24 cellular contexts compared by ENCODE assay signal in the genomic region with DNA sequence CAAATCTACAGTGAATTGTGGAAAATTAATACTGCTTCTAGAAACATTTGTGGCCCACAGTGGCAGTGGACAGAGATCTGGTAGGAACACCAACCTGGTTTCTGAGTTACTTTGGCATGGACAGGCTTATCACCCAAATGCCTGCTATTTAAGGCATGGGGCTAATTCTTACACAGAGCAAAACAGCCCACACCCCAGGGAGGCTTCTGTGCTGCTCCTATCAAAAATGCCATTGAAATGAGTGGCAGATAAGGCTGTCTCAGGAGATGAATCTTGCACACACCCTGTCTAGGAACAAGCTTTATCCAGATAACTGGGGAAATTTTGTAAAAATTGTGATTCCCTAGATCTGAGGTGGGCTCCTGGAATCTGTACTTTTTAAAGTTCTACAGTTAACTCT.
DNase-seq lines count a peak whose midpoint lies in the region; ATAC-seq, FAIRE-seq and TF ChIP-seq lines count a peak whose summit lies in the region.
"Had no signal": no experiment of that assay in that cellular context is flagged by ENCODE, and none has a peak within 500 bp of the region (broad histone marks: within the 10 kb centered on the region; RNA-seq: fewer than 3 reads in every experiment).

No MANE protein-coding gene starts in this region.

- ATAC-seq in A549, result peak in 1 of 2 experiments; percentile 75; a peak in 4 of 6 replicates
- ATAC-seq: GM23338 had no signal

- no peak for TF ChIP-seq CTCF in A549 (IDR thresholded peaks at IDR 0.05)
- TF ChIP-seq CTCF in brain microvascular endothelial cell (IDR thresholded peaks at IDR 0.05; ENCODE audit: low read depth, low read length, missing control alignments), result no peak
- no peak for TF ChIP-seq CTCF in neural progenitor cell (IDR thresholded peaks at IDR 0.05)

- CTCF ChIA-PET in A549 (lab: Yijun Ruan, JAX), result no interaction called here

- H2BK5ac ChIP-seq in neuronal stem cell (ENCODE audit: low read length), result no peak overlapping the region

- H3K36me3 ChIP-seq in brain microvascular endothelial cell (replicated peaks) (no peaks in the 10 kb centered on the region), neural progenitor cell (no peaks in the 10 kb centered on the region), neuronal stem cell (replicated peaks in 1 of 2; ENCODE audit: control insufficient read depth in 2 of 2, insufficient read depth in 2 of 2, low read length in 2 of 2) (no peaks in the 10 kb centered on the region)
- H3K36me3 ChIP-seq: BE2C; BLaER1 treated with 17β-estradiol and CSF1 and Interleukin-3, amounts not matched to agents 10 nM and 100 nM had no signal

- H3K27ac Mint-ChIP-seq in neural progenitor cell, result no peak overlapping the region
- H3K27ac Mint-ChIP-seq: CD14-positive monocyte; CD4-positive, alpha-beta T cell; CD8-positive, alpha-beta memory T cell; GM23338; H9; HFFc6 had no signal

- peaks cover 31% of the 10 kb centered on the region for H3K4me1 Mint-ChIP-seq in neural progenitor cell
- H3K4me1 Mint-ChIP-seq: CD14-positive monocyte; CD8-positive, alpha-beta memory T cell had no signal

- H4K20me1 ChIP-seq in neural progenitor cell (ENCODE audit: low read depth), result no peaks in the 10 kb centered on the region
- H4K20me1 ChIP-seq: BLaER1 treated with 17β-estradiol and CSF1 and Interleukin-3, amounts not matched to agents 10 nM and 100 nM had no signal

- no peak overlapping the region for H4K8ac ChIP-seq in neuronal stem cell (ENCODE audit: low read depth, low read length)

- H3K4me3 ChIP-seq in A549 (no peak overlapping the region), brain microvascular endothelial cell (ENCODE audit: low read depth, low read length) (no peak overlapping the region), neural progenitor cell (no peak overlapping the region), neuronal stem cell (ENCODE audit: low read length in 2 of 2) (no peak overlapping the region)
- H3K4me3 ChIP-seq: BLaER1 treated with 17β-estradiol and CSF1 and Interleukin-3, amounts not matched to agents 10 nM and 100 nM; GM23338 had no signal

- no peak for FAIRE-seq in A549 (lab: Jason Lieb, UNC)
- FAIRE-seq: A204.1, D721Med, GM12891 had no signal

- in situ Hi-C loops in brain microvascular endothelial cell (cut with HindIII; ENCODE audit: low pct_ligation_motif_present, low sequenced_read_pairs), result no loop called here

- H3K4me1 ChIP-seq in A549 (peaks cover 22% of the 10 kb centered on the region), neural progenitor cell (peaks cover 14% of the 10 kb centered on the region), neuronal stem cell (ENCODE audit: control insufficient read depth in 2 of 2, insufficient read depth in 1 of 2, low read depth in 1 of 2, low read length in 2 of 2) (no peaks in the 10 kb centered on the region)

- no peak overlapping the region for H3K18ac ChIP-seq in neuronal stem cell (ENCODE audit: low read length)

- H3F3A ChIP-seq in neural progenitor cell (ENCODE audit: low read depth), result no peaks in the 10 kb centered on the region

- H3K23ac ChIP-seq in neuronal stem cell (ENCODE audit: low read depth, low read length, poor library complexity), result no peak overlapping the region

- peak overlapping the region; percentile 38 for H2AFZ ChIP-seq in neural progenitor cell (replicated peaks)
- no peak overlapping the region for H2AFZ ChIP-seq in neuronal stem cell (ENCODE audit: low read length)
- H2AFZ ChIP-seq: GM23338 had no signal

- TF ChIP-seq RAD21 in A549 (conservative IDR thresholded peaks at IDR 0.05 in 1 of 2, IDR thresholded peaks at IDR 0.05 in 1 of 2), result no peak

- H3K79me1 ChIP-seq in neuronal stem cell (ENCODE audit: low read depth, low read length), result no peaks in the 10 kb centered on the region

- no peak overlapping the region for H2AK5ac ChIP-seq in neuronal stem cell (ENCODE audit: low read depth, low read length)

- H3K9ac ChIP-seq in neural progenitor cell, result no peak overlapping the region
- no peak overlapping the region for H3K9ac ChIP-seq in neuronal stem cell (ENCODE audit: low read depth, low read length, poor library complexity)
- H3K9ac ChIP-seq: BLaER1 treated with 17β-estradiol and CSF1 and Interleukin-3, amounts not matched to agents 10 nM and 100 nM had no signal

- H3K4me2 ChIP-seq in A549, result 0 out of 3 replicates have a peak overlapping the region, but pooled peaks have one; percentile 24
- H3K4me2 ChIP-seq in neural progenitor cell, result no peak overlapping the region
- no peak overlapping the region for H3K4me2 ChIP-seq in neuronal stem cell (ENCODE audit: insufficient read depth, low read length, poor library complexity, severe bottlenecking)
- H3K4me2 ChIP-seq: GM23338 had no signal

- TF ChIP-seq POLR2A in A549 (IDR thresholded peaks at IDR 0.05; ENCODE audit: low read length), result no peak

- H3K27me3 Mint-ChIP-seq in neural progenitor cell (ENCODE audit: insufficient read depth, low read depth), result peaks cover 3% of the 10 kb centered on the region
- H3K27me3 Mint-ChIP-seq: CD4-positive, alpha-beta T cell; CD8-positive, alpha-beta memory T cell had no signal

- POLR2A ChIA-PET in A549 (lab: Yijun Ruan, JAX), result no interaction called here

- peak overlapping the region; percentile 2 to 56; a peak in 2 of 6 replicates for H3K27ac ChIP-seq in A549
- no peak overlapping the region for H3K27ac ChIP-seq in brain microvascular endothelial cell
- no peak overlapping the region for H3K27ac ChIP-seq in neural progenitor cell
- no peak overlapping the region for H3K27ac ChIP-seq in neuronal stem cell (replicated peaks; ENCODE audit: low read length)
- H3K27ac ChIP-seq: 22Rv1; BLaER1 treated with 17β-estradiol and CSF1 and Interleukin-3, amounts not matched to agents 10 nM and 100 nM had no signal

- no peak overlapping the region for H2BK12ac ChIP-seq in neuronal stem cell (ENCODE audit: low read length)

- no peaks in the 10 kb centered on the region for H3K27me3 ChIP-seq in brain microvascular endothelial cell (replicated peaks)
- no peaks in the 10 kb centered on the region for H3K27me3 ChIP-seq in neural progenitor cell
- peaks cover 0 to 2% (median 0%) of the 10 kb centered on the region in 3 experiments for H3K27me3 ChIP-seq in neuronal stem cell (ENCODE audit: control insufficient read depth in 3 of 3, insufficient read depth in 3 of 3, low read depth in 1 of 3, low read length in 3 of 3)
- H3K27me3 ChIP-seq: BE2C; BLaER1 treated with 17β-estradiol and CSF1 and Interleukin-3, amounts not matched to agents 10 nM and 100 nM had no signal

- no peak overlapping the region for H2BK120ac ChIP-seq in neuronal stem cell (ENCODE audit: low read depth, low read length)

- no peak overlapping the region for H3K4me3 Mint-ChIP-seq in neural progenitor cell
- H3K4me3 Mint-ChIP-seq: CD14-positive monocyte; CD4-positive, alpha-beta T cell; CD8-positive, alpha-beta memory T cell; GM23338; H9; HFFc6 had no signal

- H3K9me3 Mint-ChIP-seq in neural progenitor cell, result peaks cover 7% of the 10 kb centered on the region
- H3K9me3 Mint-ChIP-seq: GM23338, HFFc6 had no signal

- no peaks in the 10 kb centered on the region for H3K79me2 ChIP-seq in neural progenitor cell (ENCODE audit: low read depth)

- H3K14ac ChIP-seq in neuronal stem cell (ENCODE audit: low read length), result no peak overlapping the region

- no peak overlapping the region for H4K91ac ChIP-seq in neuronal stem cell (ENCODE audit: low read depth, low read length, poor library complexity)

- no peak overlapping the region for H3K4ac ChIP-seq in neuronal stem cell (ENCODE audit: low read length)

- TF ChIP-seq EP300 in A549 (IDR thresholded peaks at IDR 0.05), result no peak

- DNase-seq in A549 (ENCODE audit: low read depth in 1 of 2, low spot score in 1 of 2) (peak in 1 of 2 experiments; percentile 16), brain microvascular endothelial cell (peak; percentile 53), neural progenitor cell (ENCODE audit: low spot score) (no peak), neuronal stem cell (ENCODE audit: low spot score) (no peak), DMS114 treated with DMSO at 0.1 percent for 48 hours (lab: John Stamatoyannopoulos, UW; ENCODE audit: unreplicated experiment) (no peak), HCEC 1CT (no peak)
- DNase-seq: ACHN; AML-193; BE2C; CD4-positive, alpha-beta T cell; CD8-positive, alpha-beta memory T cell; DMS 273 treated with DMSO at 0.1 percent for 48 hours; DMS53; DMS79 treated with DMSO at 0.1 percent for 48 hours; GF-D8; H9; HFFc6 had no signal

- no peak overlapping the region for H2BK15ac ChIP-seq in neuronal stem cell (ENCODE audit: low read length)

- H3K9me3 ChIP-seq in A549 (no peaks in the 10 kb centered on the region), neural progenitor cell (ENCODE audit: low read depth) (no peaks in the 10 kb centered on the region), neuronal stem cell (replicated peaks in 1 of 2; ENCODE audit: control insufficient read depth in 2 of 2, insufficient read depth in 1 of 2, low read depth in 1 of 2, low read length in 2 of 2) (no peaks in the 10 kb centered on the region)
- H3K9me3 ChIP-seq: BE2C; BLaER1 treated with 17β-estradiol and CSF1 and Interleukin-3, amounts not matched to agents 10 nM and 100 nM had no signal

- no peaks in the 10 kb centered on the region for H3K36me3 Mint-ChIP-seq in neural progenitor cell
- H3K36me3 Mint-ChIP-seq: CD14-positive monocyte; CD8-positive, alpha-beta memory T cell had no signal

TF ChIP-seq in A549, 52 proteins besides CTCF, POLR2A, EP300 and RAD21:
- no peak for TF ChIP-seq RNF2 (IDR thresholded peaks at IDR 0.05; ENCODE audit: borderline replicate concordance, low read depth)
- no peak for TF ChIP-seq ESRRA (IDR thresholded peaks at IDR 0.05; ENCODE audit: borderline replicate concordance, low read length)
- no peak for TF ChIP-seq MAFK (IDR thresholded peaks at IDR 0.05; ENCODE audit: partially characterized antibody)
- TF ChIP-seq ATOH8 (CRISPR knock-in tag; IDR thresholded peaks at IDR 0.05; ENCODE audit: low read depth), result no peak
- TF ChIP-seq JUNB (IDR thresholded peaks at IDR 0.05), result no peak
- TF ChIP-seq POLR2AphosphoS2 (conservative IDR thresholded peaks at IDR 0.05; ENCODE audit: low read length), result no peak

Comparison
In these comparisons a context has a peak if more than half of its experiments do, and no peak if none do; other contexts are left out.
1. H3K27ac ChIP-seq: peak in A549 (2 of 2); none in brain microvascular endothelial cell (single experiment), neural progenitor cell (single experiment) and neuronal stem cell (single experiment).